In genomic region chrX:16786139-16786790, GRCh38 we compare ENCODE assay signal across 8 cellular contexts. TPM values are rescaled to one million over a fixed set of nuclear protein-coding genes. Genes with fewer than 3 reads are reported as not detected.
DNase-seq lines count a peak whose midpoint lies in the region; ATAC-seq, FAIRE-seq and TF ChIP-seq lines count a peak whose summit lies in the region.

Gene TXLNG (plus strand): TSS chrX:16786466. CDS start chrX:16786488, 22 bp downstream.

- H3K4me2 ChIP-seq in H1 (ENCODE audit: insufficient read depth in 1 of 2, low read depth in 2 of 2, low read length in 2 of 2), result peak within 1 kb of the TSS; percentile 73 to 87

- peak within 1 kb of the TSS; percentile 76 for H3K27ac Mint-ChIP-seq in activated CD8-positive, alpha-beta memory T cell treated with anti-CD3 and anti-CD28 coated beads, Interleukin-2, amount 10 ng/mL, durations not matched to agents 7 days and 5 days
- H3K27ac Mint-ChIP-seq in memory B cell, result peak within 1 kb of the TSS; percentile 98

- no peak within 1 kb of the TSS for H2BK20ac ChIP-seq in H1 (ENCODE audit: low read length)

- no peak within 1 kb of the TSS for H2BK5ac ChIP-seq in H1 (ENCODE audit: low read depth, low read length)

- H3K27me3 ChIP-seq in NT2/D1 (ENCODE audit: insufficient read depth, insufficient read length), result no peaks in the 10 kb centered on the region
- no peaks in the 10 kb centered on the region for H3K27me3 ChIP-seq in H1 (replicated peaks in 1 of 4; ENCODE audit: control insufficient read depth in 3 of 4, extremely low read depth in 1 of 4, insufficient read depth in 3 of 4, low read length in 3 of 4)

- ATAC-seq in GM21381 (IDR thresholded peaks at IDR 0.05; ENCODE audit: unreplicated experiment) (peak; percentile 97), memory B cell (ENCODE audit: low read depth) (peak; percentile 90)
- ATAC-seq in activated CD8-positive, alpha-beta memory T cell treated with anti-CD3 and anti-CD28 coated beads, Interleukin-2, amount 10 ng/mL, durations not matched to agents 7 days and 5 days, result peak; percentile 97

- peaks cover 2% of the 10 kb centered on the region for H3K36me3 Mint-ChIP-seq in activated CD8-positive, alpha-beta memory T cell treated with anti-CD3 and anti-CD28 coated beads, Interleukin-2, amount 10 ng/mL, durations not matched to agents 7 days and 5 days
- H3K36me3 Mint-ChIP-seq in memory B cell, result no peaks in the 10 kb centered on the region

- H3K9me3 Mint-ChIP-seq in activated CD8-positive, alpha-beta memory T cell treated with anti-CD3 and anti-CD28 coated beads, Interleukin-2, amount 10 ng/mL, durations not matched to agents 7 days and 5 days (ENCODE audit: low read depth), result no peaks in the 10 kb centered on the region
- H3K9me3 Mint-ChIP-seq in memory B cell, result no peaks in the 10 kb centered on the region

- no peak within 1 kb of the TSS for H3K56ac ChIP-seq in H1 (replicated peaks; ENCODE audit: insufficient read length, low read depth, low read length)

- no peak within 1 kb of the TSS for H3K14ac ChIP-seq in H1 (ENCODE audit: insufficient read length)

- no peak within 1 kb of the TSS for H3K4ac ChIP-seq in H1 (replicated peaks; ENCODE audit: insufficient read length, low read depth, low read length)

- H4K5ac ChIP-seq in H1 (ENCODE audit: insufficient read length, low read depth, low read length), result peak within 1 kb of the TSS; percentile 72

- H2BK120ac ChIP-seq in H1 (replicated peaks; ENCODE audit: low read depth, low read length), result peak within 1 kb of the TSS; percentile 14

- peak; percentile 89 for FAIRE-seq in H1 (lab: Jason Lieb, UNC)

- H3K4me3 Mint-ChIP-seq in activated CD8-positive, alpha-beta memory T cell treated with anti-CD3 and anti-CD28 coated beads, Interleukin-2, amount 10 ng/mL, durations not matched to agents 7 days and 5 days, result peak within 1 kb of the TSS; percentile 92
- peak within 1 kb of the TSS; percentile 93 for H3K4me3 Mint-ChIP-seq in memory B cell

- H3K23me2 ChIP-seq in H1 (ENCODE audit: low read depth, low read length), result no peaks in the 10 kb centered on the region

- H3K4me1 ChIP-seq in NT2/D1 (ENCODE audit: insufficient read depth, insufficient read length), result no peaks in the 10 kb centered on the region
- no peaks in the 10 kb centered on the region for H3K4me1 ChIP-seq in H1 (replicated peaks in 1 of 4; ENCODE audit: control insufficient read depth in 3 of 4, insufficient read depth in 4 of 4, low read length in 3 of 4)

- H3K18ac ChIP-seq in H1 (ENCODE audit: extremely low read depth, low read length), result no peak within 1 kb of the TSS; the same call in 1 of the 2 replicates

- no peak for TF ChIP-seq RAD21 in H1 (IDR thresholded peaks at IDR 0.05 in 1 of 2, conservative IDR thresholded peaks at IDR 0.05 in 1 of 2; ENCODE audit: low read depth in 2 of 2, low read length in 2 of 2)

- H3K9ac ChIP-seq in NT2/D1 (ENCODE audit: insufficient read length, low read depth) (peak within 1 kb of the TSS; percentile 76), H1 (replicated peaks in 1 of 4; ENCODE audit: extremely low read depth in 1 of 4, low read depth in 3 of 4, low read length in 3 of 4) (peak within 1 kb of the TSS; percentile 67 to 92 (median 80))

- no peak within 1 kb of the TSS for H2AK5ac ChIP-seq in H1 (ENCODE audit: low read depth, low read length)

- H4K20me1 ChIP-seq in H1 (replicated peaks in 1 of 2; ENCODE audit: control insufficient read depth in 1 of 2, insufficient read depth in 2 of 2, low read length in 2 of 2), result peaks cover 2 to 6% of the 10 kb centered on the region in 2 experiments

- no peak for TF ChIP-seq EP300 in H1 (IDR thresholded peaks at IDR 0.05; ENCODE audit: borderline replicate concordance in 1 of 2, low read depth in 2 of 2, low read length in 2 of 2)

- POLR2A ChIA-PET in H1 (lab: Charles Lee; ENCODE audit: partially characterized antibody), result interaction anchor here (0.6 to 2.3 kb wide), 6 partner anchors 9 to 324 kb away, joined by 3 to 10 read pairs (median 4); partner anchors contain the start of gene CTPS2

- no peaks in the 10 kb centered on the region for H3K79me1 ChIP-seq in H1 (ENCODE audit: low read depth, low read length)

- peaks cover 13% of the 10 kb centered on the region for H3K4me1 Mint-ChIP-seq in activated CD8-positive, alpha-beta memory T cell treated with anti-CD3 and anti-CD28 coated beads, Interleukin-2, amount 10 ng/mL, durations not matched to agents 7 days and 5 days
- peaks cover 7% of the 10 kb centered on the region for H3K4me1 Mint-ChIP-seq in memory B cell

- 2% methylated on average over 18 of the region's 59 CpGs; no CpG with 5 or more reads in 1 of the 2 experiments for WGBS in H1 (ENCODE audit: extremely low coverage in 1 of 2, insufficient coverage in 1 of 2, insufficient read length in 1 of 2, insufficient replicate concordance in 2 of 2, low coverage in 1 of 2, low lambda C conversion rate in 2 of 2, missing lambda C conversion rate in 1 of 2), 2 experiments

- DNase-seq in COR-L47 (lab: John Stamatoyannopoulos, UW) (peak; percentile 96), HUDEP-2 (lab: John Stamatoyannopoulos, UW; ENCODE audit: unreplicated experiment in 76 of 76) (peak; percentile 15 to 96 (median 91)), NT2/D1 (ENCODE audit: low read depth, low spot score) (peak; percentile 99), H1 (ENCODE audit: low read depth in 1 of 2, low spot score in 2 of 2) (peak; percentile 86 to 96), memory B cell (ENCODE audit: low spot score in 2 of 2) (peak; percentile 87 to 93)
- DNase-seq in activated CD8-positive, alpha-beta memory T cell treated with anti-CD3 and anti-CD28 coated beads, Interleukin-2, amount 10 ng/mL, durations not matched to agents 7 days and 5 days, result peak; percentile 97
- peak; percentile 81 for DNase-seq in stimulated activated CD8-positive, alpha-beta memory T cell treated with anti-CD3 and anti-CD28 coated beads, Interleukin-12 subunit alpha, Interleukin-12 subunit beta, amount 100 ng/mL, for 24 hours (ENCODE audit: extremely low read depth)

- H3K36me3 ChIP-seq in NT2/D1 (ENCODE audit: insufficient read depth, insufficient read length, low read length), result peaks cover 16% of the 10 kb centered on the region
- peaks cover 0 to 13% (median under 1%) of the 10 kb centered on the region in 4 experiments; a peak in 5 of 8 replicates for H3K36me3 ChIP-seq in H1 (ENCODE audit: control insufficient read depth in 2 of 4, insufficient read depth in 4 of 4, low read length in 3 of 4)

- H3K79me2 ChIP-seq in H1 (ENCODE audit: control insufficient read depth in 1 of 2, insufficient read depth in 2 of 2, low read length in 2 of 2), result peaks cover 13 to 44% of the 10 kb centered on the region in 2 experiments

- H3K4me3 ChIP-seq in NT2/D1 (ENCODE audit: insufficient read length, low read depth) (peak within 1 kb of the TSS; percentile 76), H1 (ENCODE audit: extremely low read depth in 1 of 4, insufficient read depth in 2 of 4, low read depth in 3 of 4, low read length in 4 of 4) (peak within 1 kb of the TSS; percentile 63 to 96 (median 80))

- H3K27me3 Mint-ChIP-seq in activated CD8-positive, alpha-beta memory T cell treated with anti-CD3 and anti-CD28 coated beads, Interleukin-2, amount 10 ng/mL, durations not matched to agents 7 days and 5 days, result no peaks in the 10 kb centered on the region
- H3K27me3 Mint-ChIP-seq in memory B cell, result no peaks in the 10 kb centered on the region

- H4K91ac ChIP-seq in H1 (replicated peaks; ENCODE audit: insufficient read length, low read length), result no peak within 1 kb of the TSS

- H3K9me3 ChIP-seq in NT2/D1 (ENCODE audit: insufficient read depth, low read length) (no peaks in the 10 kb centered on the region), H1 (ENCODE audit: insufficient read depth in 2 of 2, low read depth in 1 of 2, low read length in 1 of 2) (no peaks in the 10 kb centered on the region)

- no peak within 1 kb of the TSS for H3K27ac ChIP-seq in H1 (ENCODE audit: low read depth, low read length)

- CTCF ChIA-PET in activated CD8-positive, alpha-beta memory T cell treated with anti-CD3 and anti-CD28 coated beads, Interleukin-2, amount 10 ng/mL, durations not matched to agents 7 days and 5 days (lab: Charles Lee), result no interaction called here
- CTCF ChIA-PET in H1 (lab: Charles Lee; ENCODE audit: partially characterized antibody), result interaction anchor here (0.6 to 0.7 kb wide), 2 partner anchors 40 to 1574 kb away, joined by 3 read pairs; no protein-coding TSS in a partner anchor

- H2AFZ ChIP-seq in H1 (ENCODE audit: low read length), result peak within 1 kb of the TSS; percentile 91

- no peak within 1 kb of the TSS for H2BK15ac ChIP-seq in H1 (ENCODE audit: low read length)

- H2BK12ac ChIP-seq in H1 (ENCODE audit: low read depth, low read length), result no peak within 1 kb of the TSS

- H3K23ac ChIP-seq in H1 (ENCODE audit: insufficient read length), result no peak within 1 kb of the TSS

- no peak within 1 kb of the TSS for H4K8ac ChIP-seq in H1 (ENCODE audit: extremely low read depth, insufficient read depth, low read length)

- no peak for TF ChIP-seq CTCF in H1 (IDR thresholded peaks at IDR 0.05; ENCODE audit: control extremely low read depth in 1 of 3, insufficient read depth in 1 of 3, low read depth in 1 of 3, low read length in 3 of 3)

- peak; percentile 47 to 79 for TF ChIP-seq POLR2A in H1 (IDR thresholded peaks at IDR 0.05; ENCODE audit: control extremely low read depth in 1 of 2, low read depth in 2 of 2, low read length in 2 of 2)

TF ChIP-seq in H1, 55 proteins besides CTCF, POLR2A, EP300 and RAD21 (continues in another document):
- TF ChIP-seq TEAD4 (IDR thresholded peaks at IDR 0.05; ENCODE audit: low read depth, low read length), result no peak
- peak; percentile 78 for TF ChIP-seq TAF1 (IDR thresholded peaks at IDR 0.05; ENCODE audit: low read depth, low read length)
- TF ChIP-seq KDM4A (IDR thresholded peaks at IDR 0.05; ENCODE audit: low read depth, low read length, severe bottlenecking), result peak; percentile 56
- peak; percentile 43 for TF ChIP-seq CEBPB (IDR thresholded peaks at IDR 0.05; ENCODE audit: low read depth, low read length)

RNA-seq across cellular contexts. Expression of gene TXLNG, which starts in this region (rescaled TPM):
- total RNA-seq in activated CD8-positive, alpha-beta memory T cell treated with anti-CD3 and anti-CD28 coated beads, Interleukin-2, amount 10 ng/mL, durations not matched to agents 7 days and 5 days, result 10 to 100 TPM; 10.2 to 13.2 TPM
- total RNA-seq in H1 (2021; fragmentation: NEBNext Ultra II Directional; extraction: Animal tissue kit (Norgen Biotek cat#: 25700)), result 42.6 and 42.9 TPM in 2 replicates
- 19.9 and 32.9 TPM in 2 replicates for polyA plus RNA-seq in H1 (2011; rRNA removed)
- 33.0 TPM for polyA plus RNA-seq in H1 (2011; cell fraction: cytosol; rRNA removed)
- polyA plus RNA-seq in H1 (2011; cell fraction: nucleus; rRNA removed), result 14.8 TPM
- 19.6 to 35.8 TPM (median 23.1 TPM) in 4 replicates for polyA plus RNA-seq in H1 (2012, experiment 1 of 2)
- 2.7 TPM for polyA plus RNA-seq in H1 (2012, experiment 2 of 2)
- polyA plus RNA-seq in H1 (2013, experiment 1 of 2), result 36.3 TPM
- polyA plus RNA-seq in H1 (2013, experiment 2 of 2), result 36.9 TPM
- 19.9 and 20.3 TPM in 2 replicates for polyA minus RNA-seq in H1 (2011; rRNA and poly(A)+ RNA removed)
- 14.1 TPM for polyA minus RNA-seq in H1 (2011; cell fraction: cytosol; rRNA and poly(A)+ RNA removed)
- polyA minus RNA-seq in H1 (2011; cell fraction: nucleus; rRNA and poly(A)+ RNA removed), result 22.4 TPM
